In genomic region chr15:30334152-30334551, GRCh38 we compare ENCODE assay signal across 2 cellular contexts. TPM values are rescaled to one million over a fixed set of nuclear protein-coding genes. Genes with fewer than 3 reads are reported as not detected.
"Had no signal": no experiment of that assay in that cellular context is flagged by ENCODE, and none has a peak within 500 bp of the region (broad histone marks: within the 10 kb centered on the region; RNA-seq: fewer than 3 reads in every experiment).

No MANE protein-coding gene starts in this region.

RNA-seq across cellular contexts. Expression of gene CHRFAM7A, which starts 59.2 kb away (rescaled TPM):
- total RNA-seq: activated T-helper 17 cell treated with anti-CD3 and anti-CD28 coated beads, Interleukin-2, amount 50 U/mL, for 72 hours; vagina had no signal
